Comparison of ENCODE assay signal across 2 cellular contexts in the genomic region with DNA sequence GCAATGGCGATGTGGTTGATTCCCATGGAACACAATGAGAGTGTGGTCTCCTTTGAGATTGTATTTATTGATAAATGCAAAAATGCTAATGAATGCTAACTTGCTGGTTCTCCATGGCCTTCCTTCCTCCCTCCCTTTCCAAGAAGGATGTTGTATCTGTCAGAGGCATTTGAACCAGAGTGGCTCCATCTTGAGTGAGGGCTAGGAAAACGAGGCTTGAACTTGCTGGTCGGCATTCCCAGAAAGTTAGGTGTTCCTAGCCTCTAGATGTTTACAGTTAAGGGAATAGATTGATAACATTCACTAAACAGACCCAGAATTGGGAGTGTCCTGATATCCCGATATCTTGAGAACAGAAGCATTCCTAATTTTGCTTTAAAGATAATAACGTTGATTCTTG. TPM values are rescaled to one million over a fixed set of nuclear protein-coding genes. Genes with fewer than 3 reads are reported as not detected.
"Had no signal": no experiment of that assay in that cellular context is flagged by ENCODE, and none has a peak within 500 bp of the region (broad histone marks: within the 10 kb centered on the region; RNA-seq: fewer than 3 reads in every experiment).

No MANE protein-coding gene starts in this region.

RNA-seq across cellular contexts. Expression of gene PSG7, which starts 34.4 kb away (rescaled TPM):
- polyA plus RNA-seq: stomach, urinary bladder had no signal

RNA-seq across cellular contexts. Expression of gene PSG6, which starts 53.8 kb away (rescaled TPM):
- polyA plus RNA-seq: stomach, urinary bladder had no signal

RNA-seq across cellular contexts. Expression of gene PSG11, which starts 54.8 kb away (rescaled TPM):
- polyA plus RNA-seq: stomach, urinary bladder had no signal
